In genomic region chr7:130187360-130187759, GRCh38 we compare ENCODE assay signal across 27 cellular contexts. TPM values are rescaled to one million over a fixed set of nuclear protein-coding genes. Genes with fewer than 3 reads are reported as not detected.
DNase-seq lines count a peak whose midpoint lies in the region; ATAC-seq and TF ChIP-seq lines count a peak whose summit lies in the region.
"Had no signal": no experiment of that assay in that cellular context is flagged by ENCODE, and none has a peak within 500 bp of the region (broad histone marks: within the 10 kb centered on the region; RNA-seq: fewer than 3 reads in every experiment).

No MANE protein-coding gene starts in this region.

- POLR2A ChIA-PET in IMR-90 (lab: Charles Lee; ENCODE audit: unreplicated experiment): no interaction called here

- no peak overlapping the region for H3K23ac ChIP-seq in IMR-90 (ENCODE audit: low read depth, low read length)
- H3K23ac ChIP-seq in mesendoderm (ENCODE audit: low read length): no peak overlapping the region

- H3K18ac ChIP-seq in IMR-90 (ENCODE audit: low read depth, low read length): no peak overlapping the region
- no peak overlapping the region for H3K18ac ChIP-seq in mesendoderm (ENCODE audit: low read length)

- H2BK120ac ChIP-seq in IMR-90 (ENCODE audit: low read depth, low read length): no peak overlapping the region
- no peak overlapping the region for H2BK120ac ChIP-seq in mesendoderm (ENCODE audit: low read depth, low read length)

- in situ Hi-C loops in IMR-90 (cut with MboI; ENCODE audit: low sequenced_read_pairs): no loop called here

- no peaks in the 10 kb centered on the region for H4K20me1 ChIP-seq in IMR-90 (ENCODE audit: insufficient read depth, low read length)
- H4K20me1 ChIP-seq: BLaER1 treated with 17β-estradiol and CSF1 and Interleukin-3, amounts not matched to agents 10 nM and 100 nM had no signal

- WGBS in IMR-90 (ENCODE audit: extremely low coverage in 2 of 2, insufficient read length in 1 of 2), 2 experiments: no CpG with 5 or more reads among the region's 2 CpGs
- no CpG with 5 or more reads among the region's 2 CpGs for whole genome bisulfite sequencing in mesendoderm (ENCODE audit: extremely low coverage, insufficient coverage, low lambda C conversion rate)
- 88% methylated on average over 2 of the region's 2 CpGs for WGBS in suprapubic skin

- H3K27me3 ChIP-seq in IMR-90 (ENCODE audit: control insufficient read depth, insufficient read depth, low read length) (no peaks in the 10 kb centered on the region), mesendoderm (ENCODE audit: insufficient read depth, low read length, poor library complexity) (no peaks in the 10 kb centered on the region), suprapubic skin (no peaks in the 10 kb centered on the region)
- H3K27me3 ChIP-seq: BE2C; BLaER1 treated with 17β-estradiol and CSF1 and Interleukin-3, amounts not matched to agents 10 nM and 100 nM had no signal

- no peak overlapping the region for H2BK20ac ChIP-seq in IMR-90 (ENCODE audit: low read depth, low read length)

- H2BK15ac ChIP-seq in IMR-90 (ENCODE audit: low read depth, low read length): no peak overlapping the region
- H2BK15ac ChIP-seq in mesendoderm (replicated peaks; ENCODE audit: low read depth): no peak overlapping the region

- H3K9me3 ChIP-seq in IMR-90 (ENCODE audit: control insufficient read depth, insufficient read depth, low read length) (no peaks in the 10 kb centered on the region), suprapubic skin (no peaks in the 10 kb centered on the region)
- H3K9me3 ChIP-seq: A549; BE2C; BLaER1 treated with 17β-estradiol and CSF1 and Interleukin-3, amounts not matched to agents 10 nM and 100 nM had no signal

- H3K4ac ChIP-seq in IMR-90 (ENCODE audit: low read depth, low read length): no peak overlapping the region
- H3K4ac ChIP-seq in mesendoderm (ENCODE audit: low read depth, low read length): no peak overlapping the region

- peak overlapping the region; percentile 63 for H3K27ac Mint-ChIP-seq in activated T-helper 17 cell treated with anti-CD3 and anti-CD28 coated beads, Interleukin-2, amount 50 U/mL, for 72 hours
- peak overlapping the region; percentile 43 for H3K27ac Mint-ChIP-seq in progenitor cell of endocrine pancreas
- H3K27ac Mint-ChIP-seq: CD14-positive monocyte; CD4-positive, alpha-beta T cell; GM23338 had no signal

- H3K9ac ChIP-seq in IMR-90 (ENCODE audit: low read depth, low read length) (no peak overlapping the region), mesendoderm (ENCODE audit: low read length) (no peak overlapping the region)
- H3K9ac ChIP-seq: BLaER1 treated with 17β-estradiol and CSF1 and Interleukin-3, amounts not matched to agents 10 nM and 100 nM had no signal

- no peak overlapping the region for H3K27ac ChIP-seq in IMR-90 (ENCODE audit: insufficient read depth, low read length)
- H3K27ac ChIP-seq in mesendoderm (ENCODE audit: low read depth, low read length): no peak overlapping the region
- no peak overlapping the region for H3K27ac ChIP-seq in suprapubic skin
- H3K27ac ChIP-seq: A549; BLaER1 treated with 17β-estradiol and CSF1 and Interleukin-3, amounts not matched to agents 10 nM and 100 nM had no signal

- no peaks in the 10 kb centered on the region for H3K27me3 Mint-ChIP-seq in activated T-helper 17 cell treated with anti-CD3 and anti-CD28 coated beads, Interleukin-2, amount 50 U/mL, for 72 hours
- H3K27me3 Mint-ChIP-seq in progenitor cell of endocrine pancreas: no peaks in the 10 kb centered on the region
- H3K27me3 Mint-ChIP-seq: CD4-positive, alpha-beta T cell; CD8-positive, alpha-beta memory T cell had no signal

- H3K9me3 Mint-ChIP-seq in activated T-helper 17 cell treated with anti-CD3 and anti-CD28 coated beads, Interleukin-2, amount 50 U/mL, for 72 hours: no peaks in the 10 kb centered on the region
- H3K9me3 Mint-ChIP-seq in progenitor cell of endocrine pancreas (ENCODE audit: low read depth): no peaks in the 10 kb centered on the region
- H3K9me3 Mint-ChIP-seq: CD14-positive monocyte; CD4-positive, alpha-beta T cell; CD8-positive, alpha-beta memory T cell; GM23338; H9 had no signal

- ATAC-seq in IMR-90 (ENCODE audit: low read depth) (no peak), HG03378 (IDR thresholded peaks at IDR 0.05; ENCODE audit: unreplicated experiment) (no peak)
- ATAC-seq in activated T-helper 17 cell treated with anti-CD3 and anti-CD28 coated beads, Interleukin-2, amount 50 U/mL, for 72 hours (replicated peaks): no peak
- ATAC-seq: A549, GM23338, HCT116 had no signal

- dilution Hi-C loops in IMR-90 (cut with HindIII; ENCODE audit: low sequenced_read_pairs, unreplicated experiment): no loop called here

- no peak for DNase-seq in IMR-90
- peak; percentile 2 for DNase-seq in mesendoderm
- no peak for DNase-seq in progenitor cell of endocrine pancreas (ENCODE audit: low spot score, unreplicated experiment)
- DNase-seq in suprapubic skin (ENCODE audit: low spot score in 2 of 2): no peak
- no peak for DNase-seq in COLO668 (lab: John Stamatoyannopoulos, UW; ENCODE audit: unreplicated experiment)
- DNase-seq: 8988T; ACHN; AML-193; BE2C; Calu3; CD4-positive, alpha-beta T cell; CD8-positive, alpha-beta memory T cell; COR-L47; DMS53; DMS79 treated with DMSO at 0.1 percent for 48 hours; GF-D8; H9 had no signal

- H3K9me1 ChIP-seq in IMR-90 (ENCODE audit: insufficient read depth, low read length): no peaks in the 10 kb centered on the region

- no peak overlapping the region for H3K4me3 ChIP-seq in IMR-90 (ENCODE audit: insufficient read depth, low read depth, low read length)
- no peak overlapping the region for H3K4me3 ChIP-seq in mesendoderm (ENCODE audit: low read length)
- no peak overlapping the region for H3K4me3 ChIP-seq in suprapubic skin
- H3K4me3 ChIP-seq: A549; BLaER1 treated with 17β-estradiol and CSF1 and Interleukin-3, amounts not matched to agents 10 nM and 100 nM; GM23338 had no signal

- no peak overlapping the region for H4K91ac ChIP-seq in IMR-90 (ENCODE audit: insufficient read depth, low read depth, low read length)

- BruUV-seq in IMR-90 (replicated peaks; lab: Mats Ljungman, UMichigan): no TSS peak

- TF ChIP-seq CTCF in IMR-90 (conservative IDR thresholded peaks at IDR 0.05; ENCODE audit: low read depth, low read length) (no peak), progenitor cell of endocrine pancreas (IDR thresholded peaks at IDR 0.05; ENCODE audit: unreplicated experiment) (no peak), suprapubic skin (IDR thresholded peaks at IDR 0.05) (no peak)

- no peak for TF ChIP-seq EP300 in suprapubic skin (IDR thresholded peaks at IDR 0.05)

- H3K4me1 Mint-ChIP-seq in activated T-helper 17 cell treated with anti-CD3 and anti-CD28 coated beads, Interleukin-2, amount 50 U/mL, for 72 hours: peaks cover 13% of the 10 kb centered on the region
- peaks cover 9% of the 10 kb centered on the region for H3K4me1 Mint-ChIP-seq in progenitor cell of endocrine pancreas (ENCODE audit: low read depth)
- H3K4me1 Mint-ChIP-seq: CD14-positive monocyte, GM23338, H9 had no signal

- no peak overlapping the region for H3K4me3 Mint-ChIP-seq in activated T-helper 17 cell treated with anti-CD3 and anti-CD28 coated beads, Interleukin-2, amount 50 U/mL, for 72 hours
- H3K4me3 Mint-ChIP-seq in progenitor cell of endocrine pancreas (ENCODE audit: low read depth): no peak overlapping the region
- H3K4me3 Mint-ChIP-seq: CD14-positive monocyte; CD4-positive, alpha-beta T cell; CD8-positive, alpha-beta memory T cell; GM23338; H9 had no signal

- no peak overlapping the region for H3K14ac ChIP-seq in IMR-90 (replicated peaks; ENCODE audit: low read depth, low read length)

- H3K4me2 ChIP-seq in IMR-90 (ENCODE audit: low read depth, low read length) (no peak overlapping the region), mesendoderm (ENCODE audit: low read length) (no peak overlapping the region)
- H3K4me2 ChIP-seq: A549; BLaER1 treated with 17β-estradiol and CSF1 and Interleukin-3, amounts not matched to agents 10 nM and 100 nM; GM23338 had no signal

- H3K79me1 ChIP-seq in IMR-90 (ENCODE audit: low read depth in 1 of 2, low read length in 2 of 2) (peaks cover 0 to 10% of the 10 kb centered on the region in 2 experiments), mesendoderm (ENCODE audit: low read length) (peaks cover 1% of the 10 kb centered on the region)

- H4K5ac ChIP-seq in IMR-90 (ENCODE audit: low read depth, low read length) (no peak overlapping the region), mesendoderm (ENCODE audit: low read length) (no peak overlapping the region)

- CTCF ChIA-PET in IMR-90 (lab: Yijun Ruan, JAX): no interaction called here

- H3K36me3 ChIP-seq in IMR-90 (ENCODE audit: control insufficient read depth, insufficient read depth, low read length) (peaks cover 2% of the 10 kb centered on the region), mesendoderm (ENCODE audit: control insufficient read depth, insufficient read depth, low read length) (no peaks in the 10 kb centered on the region), suprapubic skin (peaks cover 41% of the 10 kb centered on the region)

- no peak overlapping the region for H3K56ac ChIP-seq in IMR-90 (ENCODE audit: extremely low read depth, insufficient read depth, low read length)
- H3K56ac ChIP-seq in mesendoderm (ENCODE audit: low read length): no peak overlapping the region

- no peak overlapping the region for H4K8ac ChIP-seq in IMR-90 (ENCODE audit: low read depth in 2 of 2, low read length in 2 of 2)
- H4K8ac ChIP-seq in mesendoderm (ENCODE audit: low read depth, low read length): no peak overlapping the region

- peaks cover 92% of the 10 kb centered on the region for H3K36me3 Mint-ChIP-seq in activated T-helper 17 cell treated with anti-CD3 and anti-CD28 coated beads, Interleukin-2, amount 50 U/mL, for 72 hours (ENCODE audit: low read depth)
- peaks cover 20% of the 10 kb centered on the region for H3K36me3 Mint-ChIP-seq in progenitor cell of endocrine pancreas (ENCODE audit: insufficient read depth)

- TF ChIP-seq RAD21 in IMR-90 (IDR thresholded peaks at IDR 0.05; ENCODE audit: low read length): no peak

- no peaks in the 10 kb centered on the region for H3K79me2 ChIP-seq in mesendoderm (ENCODE audit: control insufficient read depth, insufficient read depth, low read length)

- H2BK5ac ChIP-seq in IMR-90 (ENCODE audit: low read depth, low read length, poor library complexity, severe bottlenecking): peak overlapping the region; percentile 5
- H2BK5ac ChIP-seq in mesendoderm (ENCODE audit: low read length): no peak overlapping the region

- H2AK9ac ChIP-seq in IMR-90 (replicated peaks; ENCODE audit: low read depth, low read length, poor library complexity): no peak overlapping the region

- H3K4me1 ChIP-seq in IMR-90 (ENCODE audit: control insufficient read depth, insufficient read depth, low read length): no peaks in the 10 kb centered on the region
- H3K4me1 ChIP-seq in mesendoderm (ENCODE audit: control insufficient read depth, low read depth, low read length): no peaks in the 10 kb centered on the region
- H3K4me1 ChIP-seq in suprapubic skin: no peaks in the 10 kb centered on the region
- H3K4me1 ChIP-seq: A549; BE2C; BLaER1 treated with 17β-estradiol and CSF1 and Interleukin-3, amounts not matched to agents 10 nM and 100 nM had no signal

- TF ChIP-seq POLR2A in IMR-90 (IDR thresholded peaks at IDR 0.05; ENCODE audit: low read depth, low read length) (no peak), suprapubic skin (IDR thresholded peaks at IDR 0.05) (no peak)

- intact Hi-C loops in IMR-90 (cut with micrococcal nuclease): loop anchor here (10.0 kb wide), 1 partner anchor 113 kb away; the partner anchor contains the start of gene KLHDC10

- H2AK5ac ChIP-seq in IMR-90 (ENCODE audit: low read depth, low read length): no peak overlapping the region
- no peak overlapping the region for H2AK5ac ChIP-seq in mesendoderm (ENCODE audit: low read length)

- H2AFZ ChIP-seq in IMR-90 (replicated peaks; ENCODE audit: low read length, poor library complexity): no peak overlapping the region
- H2AFZ ChIP-seq: GM23338 had no signal

RNA-seq across cellular contexts. Expression of gene TMEM209, which starts 17.8 kb away (rescaled TPM):
- 11.1 and 11.3 TPM in 2 replicates for total RNA-seq in IMR-90 (2012; rRNA removed)
- 8.0 and 8.4 TPM in 2 replicates for polyA plus RNA-seq in IMR-90 (2012; rRNA removed)
- 2.9 and 3.7 TPM in 2 replicates for polyA plus RNA-seq in IMR-90 (2012; cell fraction: cytosol; rRNA removed)
- 2.6 and 6.4 TPM in 2 replicates for polyA plus RNA-seq in IMR-90 (2012; cell fraction: nucleus; rRNA removed; ENCODE audit: low replicate concordance)
- 10 to 100 TPM; 39.9 to 47.0 TPM for total RNA-seq in activated T-helper 17 cell treated with anti-CD3 and anti-CD28 coated beads, Interleukin-2, amount 50 U/mL, for 72 hours
- 35.0 TPM for polyA plus RNA-seq in mesendoderm (2013, experiment 1 of 2)
- polyA plus RNA-seq in mesendoderm (2013, experiment 2 of 2): 31.3 TPM
- total RNA-seq in progenitor cell of endocrine pancreas: 26.7 and 29.2 TPM in 2 replicates
- 10 to 100 TPM in 3 of 4 donors, 1 to 10 TPM in 1; 8.7 to 15.0 (median 12.6) TPM for total RNA-seq in suprapubic skin

RNA-seq across cellular contexts. Expression of gene SSMEM1, which starts 20.3 kb away (rescaled TPM):
- total RNA-seq in IMR-90 (2012; rRNA removed): not detected in 2 replicates
- polyA plus RNA-seq in IMR-90 (2012; rRNA removed): 0.07 TPM in 1 of 2 replicates, not detected in the other
- not detected in 2 replicates for polyA plus RNA-seq in IMR-90 (2012; cell fraction: cytosol; rRNA removed)
- not detected in 2 replicates for polyA plus RNA-seq in IMR-90 (2012; cell fraction: nucleus; rRNA removed; ENCODE audit: low replicate concordance)
- total RNA-seq in activated T-helper 17 cell treated with anti-CD3 and anti-CD28 coated beads, Interleukin-2, amount 50 U/mL, for 72 hours: not detected
- polyA plus RNA-seq in mesendoderm (2013, experiment 1 of 2): not detected
- not detected for polyA plus RNA-seq in mesendoderm (2013, experiment 2 of 2)
- not detected in 2 replicates for total RNA-seq in progenitor cell of endocrine pancreas
- not detected for total RNA-seq in suprapubic skin
- total RNA-seq: Calu3; CD4-positive, alpha-beta T cell; CD8-positive, alpha-beta memory T cell; Daoy; G401; GM23338; H4; H9 had no signal
- polyA plus RNA-seq: A549; CD14-positive monocyte; CD8-positive, alpha-beta memory T cell; GM23338 had no signal
